37 cellular contexts compared by ENCODE assay signal in the genomic region with DNA sequence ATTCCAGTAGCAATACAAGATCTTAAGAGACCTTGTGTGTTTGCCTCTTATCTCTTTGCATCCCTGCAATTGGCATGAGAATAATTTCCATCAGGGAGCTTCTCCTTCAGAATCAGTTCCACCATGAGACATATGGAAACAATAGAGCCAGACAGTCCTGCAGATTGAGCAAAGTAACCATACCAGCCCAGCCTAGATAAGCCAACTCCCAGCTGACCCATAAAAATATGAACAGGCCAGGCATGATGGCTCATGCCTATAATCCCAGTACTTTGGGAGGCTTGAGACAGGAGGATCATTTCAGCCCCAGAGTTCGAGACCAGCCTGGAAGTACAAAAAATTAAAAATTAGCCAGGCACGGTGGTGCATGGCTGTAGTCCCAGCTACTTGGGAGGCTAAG. TPM values are rescaled to one million over a fixed set of nuclear protein-coding genes. Genes with fewer than 3 reads are reported as not detected.
"Had no signal": no experiment of that assay in that cellular context is flagged by ENCODE, and none has a peak within 500 bp of the region (broad histone marks: within the 10 kb centered on the region; RNA-seq: fewer than 3 reads in every experiment).

No MANE protein-coding gene starts in this region.

- ATAC-seq: activated CD8-positive, alpha-beta T cell treated with anti-CD3 and anti-CD28 coated beads for 36 hours; activated naive CD4-positive, alpha-beta T cell treated with anti-CD3 and anti-CD28 coated beads, Interleukin-2, amount 50 U/mL, for 72 hours; activated T-cell treated with anti-CD3 and anti-CD28 coated beads, Interleukin-2, amount 50 U/mL, for 4 hours; activated T-cell treated with anti-CD3 and anti-CD28 coated beads, Interleukin-2, amount 50 U/mL, for 72 hours; activated T-helper 17 cell treated with anti-CD3 and anti-CD28 coated beads, Interleukin-2, amount 50 U/mL, for 72 hours had no signal

- H3K27me3 Mint-ChIP-seq: activated B cell treated with CpG ODN at 0.5 μM for 24 hours; activated CD4-positive, alpha-beta memory T cell treated with anti-CD3 and anti-CD28 coated beads for 36 hours; activated CD4-positive, alpha-beta T cell treated with anti-CD3 and anti-CD28 coated beads, Interleukin-2, amount 10 ng/mL, durations not matched to agents 24 days and 14 days; activated CD8-positive, alpha-beta T cell treated with anti-CD3 and anti-CD28 coated beads for 36 hours; activated naive CD8-positive, alpha-beta T cell treated with anti-CD3 and anti-CD28 coated beads for 36 hours; activated T-helper 17 cell treated with anti-CD3 and anti-CD28 coated beads, Interleukin-2, amount 50 U/mL, for 72 hours; brain; central memory CD8-positive, alpha-beta T cell had no signal

- H3K27ac ChIP-seq: adrenal gland, cardiac muscle cell, VCaP had no signal

- H3K36me3 ChIP-seq: adrenal gland, cardiac muscle cell had no signal

- H3K9me3 ChIP-seq: adrenal gland had no signal

- H3K4me1 Mint-ChIP-seq: activated B cell treated with CpG ODN at 0.5 μM for 24 hours; activated CD4-positive, alpha-beta T cell treated with anti-CD3 and anti-CD28 coated beads, Interleukin-2, amount 10 ng/mL, durations not matched to agents 24 days and 14 days; activated naive CD8-positive, alpha-beta T cell treated with anti-CD3 and anti-CD28 coated beads for 36 hours; activated T-helper 17 cell treated with anti-CD3 and anti-CD28 coated beads, Interleukin-2, amount 50 U/mL, for 72 hours; brain; central memory CD8-positive, alpha-beta T cell had no signal

- H3K27ac Mint-ChIP-seq: activated B cell treated with CpG ODN at 0.5 μM for 24 hours; activated CD4-positive, alpha-beta memory T cell treated with anti-CD3 and anti-CD28 coated beads for 36 hours; activated CD4-positive, alpha-beta T cell treated with anti-CD3 and anti-CD28 coated beads, Interleukin-2, amount 10 ng/mL, durations not matched to agents 24 days and 14 days; activated CD8-positive, alpha-beta T cell treated with anti-CD3 and anti-CD28 coated beads for 36 hours; activated naive CD4-positive, alpha-beta T cell treated with anti-CD3 and anti-CD28 coated beads for 36 hours; activated naive CD4-positive, alpha-beta T cell treated with anti-CD3 and anti-CD28 coated beads, Interleukin-2, amount 50 U/mL, for 72 hours; activated naive CD8-positive, alpha-beta T cell treated with anti-CD3 and anti-CD28 coated beads for 36 hours; activated T-cell treated with anti-CD3 and anti-CD28 coated beads, Interleukin-2, amount 50 U/mL, for 72 hours; activated T-helper 1 cell treated with anti-CD3 and anti-CD28 coated beads, Interleukin-12 subunit alpha, Interleukin-12 subunit beta, Interleukin-2, Interleukin-4 antibody, amounts not matched to agents 30 ng/mL and 10 ng/mL and 1 ng/mL, durations not matched to agents 14 hours and 24 hours and 36 hours; activated T-helper 17 cell treated with anti-CD3 and anti-CD28 coated beads, Interleukin-2, amount 50 U/mL, for 72 hours; brain; T-helper 1 cell treated with Interleukin-12 subunit alpha and Interleukin-12 subunit beta and Interleukin-4 antibody, amounts not matched to agents 30 μg/mL and 1 μg/mL, for 36 hours; T-helper 2 cell treated with Interferon-gamma antibody and Interleukin-4, amounts not matched to agents 5 μg/mL and 100 μg/mL, for 36 hours had no signal

- H3K4me1 ChIP-seq: adrenal gland had no signal

- DNase-seq: activated B cell treated with CpG ODN at 0.5 μM for 24 hours; activated CD4-positive, alpha-beta memory T cell treated with anti-CD3 and anti-CD28 coated beads for 36 hours; activated CD4-positive, alpha-beta T cell treated with anti-CD3 and anti-CD28 coated beads for 4 hours; activated CD4-positive, alpha-beta T cell treated with anti-CD3 and anti-CD28 coated beads, Interleukin-2, amount 10 ng/mL, durations not matched to agents 24 days and 14 days; activated CD4-positive, alpha-beta T cell treated with anti-CD3 and anti-CD28 coated beads, Interleukin-2, amount 50 U/mL, for 1 hour; activated CD4-positive, alpha-beta T cell treated with anti-CD3 and anti-CD28 coated beads, Interleukin-2, amount 50 U/mL, for 4 hours; activated CD4-positive, CD25-positive, alpha-beta regulatory T cell treated with anti-CD3 and anti-CD28 coated beads, Interleukin-2, amount 50 U/mL, for 72 hours; activated CD8-positive, alpha-beta memory T cell treated with anti-CD3 and anti-CD28 coated beads, Interleukin-2, amount 50 U/mL, for 4 hours; activated CD8-positive, alpha-beta T cell treated with anti-CD3 and anti-CD28 coated beads for 36 hours; activated effector memory CD4-positive, alpha-beta T cell treated with anti-CD3 and anti-CD28 coated beads, Interleukin-2, amount 50 U/mL, for 16 hours; activated gamma-delta T cell treated with Interleukin-2 at 50 U/mL for 16 hours; activated naive CD4-positive, alpha-beta T cell; activated naive CD4-positive, alpha-beta T cell treated with anti-CD3 and anti-CD28 coated beads for 36 hours; activated naive CD4-positive, alpha-beta T cell treated with anti-CD3 and anti-CD28 coated beads, Interleukin-2, amount 50 U/mL, for 16 hours; activated naive CD8-positive, alpha-beta T cell treated with anti-CD3 and anti-CD28 coated beads for 36 hours; activated T-cell treated with anti-CD3 and anti-CD28 coated beads for 4 hours; activated T-cell treated with anti-CD3 and anti-CD28 coated beads, Interleukin-2, amount 50 U/mL, for 1 hour; activated T-cell treated with anti-CD3 and anti-CD28 coated beads, Interleukin-2, amount 50 U/mL, for 4 hours; activated T-cell treated with anti-CD3 and anti-CD28 coated beads, Interleukin-2, amount 50 U/mL, for 72 hours; adrenal gland; amniotic stem cell; aorta; caudate nucleus; cerebellar nuclear complex; T-helper 1 cell; T-helper 2 cell; T-helper 9 cell had no signal

- H3K36me3 Mint-ChIP-seq: activated CD4-positive, alpha-beta memory T cell treated with anti-CD3 and anti-CD28 coated beads for 36 hours; activated naive CD8-positive, alpha-beta T cell treated with anti-CD3 and anti-CD28 coated beads for 36 hours; brain had no signal

- H3K4me3 ChIP-seq: adrenal gland, cardiac muscle cell had no signal

- H3K27me3 ChIP-seq: adrenal gland, cardiac muscle cell had no signal

- H3K4me3 Mint-ChIP-seq: activated B cell treated with CpG ODN at 0.5 μM for 24 hours; activated CD4-positive, alpha-beta memory T cell treated with anti-CD3 and anti-CD28 coated beads for 36 hours; activated CD4-positive, alpha-beta T cell treated with anti-CD3 and anti-CD28 coated beads, Interleukin-2, amount 10 ng/mL, durations not matched to agents 24 days and 14 days; activated CD8-positive, alpha-beta T cell treated with anti-CD3 and anti-CD28 coated beads for 36 hours; activated naive CD4-positive, alpha-beta T cell treated with anti-CD3 and anti-CD28 coated beads for 36 hours; activated naive CD8-positive, alpha-beta T cell treated with anti-CD3 and anti-CD28 coated beads for 36 hours; activated T-cell treated with anti-CD3 and anti-CD28 coated beads, Interleukin-2, amount 50 U/mL, for 4 hours; activated T-cell treated with anti-CD3 and anti-CD28 coated beads, Interleukin-2, amount 50 U/mL, for 72 hours; activated T-helper 1 cell treated with anti-CD3 and anti-CD28 coated beads, Interleukin-12 subunit alpha, Interleukin-12 subunit beta, Interleukin-2, Interleukin-4 antibody, amounts not matched to agents 30 ng/mL and 10 ng/mL and 1 ng/mL, durations not matched to agents 14 hours and 24 hours and 36 hours; activated T-helper 17 cell treated with anti-CD3 and anti-CD28 coated beads, Interleukin-2, amount 50 U/mL, for 72 hours; brain; central memory CD8-positive, alpha-beta T cell; T-helper 1 cell treated with Interleukin-12 subunit alpha and Interleukin-12 subunit beta and Interleukin-4 antibody, amounts not matched to agents 30 μg/mL and 1 μg/mL, for 36 hours; T-helper 2 cell treated with Interferon-gamma antibody and Interleukin-4, amounts not matched to agents 5 μg/mL and 100 μg/mL, for 36 hours had no signal

RNA-seq across cellular contexts. Expression of gene CNTN3, which starts 12.7 kb away (rescaled TPM):
- total RNA-seq: activated B cell treated with CpG ODN at 0.5 μM for 24 hours; activated CD4-positive, alpha-beta memory T cell treated with anti-CD3 and anti-CD28 coated beads for 36 hours; activated CD4-positive, alpha-beta T cell treated with anti-CD3 and anti-CD28 coated beads, Interleukin-2, amount 10 ng/mL, durations not matched to agents 24 days and 14 days; activated CD8-positive, alpha-beta memory T cell treated with anti-CD3 and anti-CD28 coated beads for 36 hours; activated CD8-positive, alpha-beta T cell treated with anti-CD3 and anti-CD28 coated beads for 36 hours; activated naive CD4-positive, alpha-beta T cell treated with anti-CD3 and anti-CD28 coated beads for 36 hours; activated naive CD4-positive, alpha-beta T cell treated with anti-CD3 and anti-CD28 coated beads, Interleukin-2, amount 50 U/mL, for 72 hours; activated naive CD8-positive, alpha-beta T cell treated with anti-CD3 and anti-CD28 coated beads for 36 hours; activated T-cell treated with anti-CD3 and anti-CD28 coated beads, Interleukin-2, amount 50 U/mL, for 4 hours; activated T-cell treated with anti-CD3 and anti-CD28 coated beads, Interleukin-2, amount 50 U/mL, for 72 hours; activated T-helper 1 cell treated with anti-CD3 and anti-CD28 coated beads, Interleukin-12 subunit alpha, Interleukin-12 subunit beta, Interleukin-2, Interleukin-4 antibody, amounts not matched to agents 30 ng/mL and 10 ng/mL and 1 ng/mL, durations not matched to agents 14 hours and 24 hours and 36 hours; activated T-helper 17 cell treated with anti-CD3 and anti-CD28 coated beads, Interleukin-2, amount 50 U/mL, for 72 hours had no signal
